20 cellular contexts compared by ENCODE assay signal in genomic region chr17:9242497-9242881, GRCh38.
A peak's percentile ranks its signal among the peaks of the same experiment; 100 is the strongest.
DNase-seq lines count a peak whose midpoint lies in the region; ATAC-seq and TF ChIP-seq lines count a peak whose summit lies in the region.
"Had no signal": no experiment of that assay in that cellular context is flagged by ENCODE, and none has a peak within 500 bp of the region (broad histone marks: within the 10 kb centered on the region; RNA-seq: fewer than 3 reads in every experiment).

No MANE protein-coding gene starts in this region.

- no peak overlapping the region for H3K4ac ChIP-seq in neuronal stem cell (ENCODE audit: low read length)

- H3K4me1 ChIP-seq in SJCRH30 (peaks cover 30% of the 10 kb centered on the region), heart left ventricle (peaks cover 10 to 47% (median 33%) of the 10 kb centered on the region in 12 donors), neuronal stem cell (ENCODE audit: control insufficient read depth in 2 of 2, insufficient read depth in 1 of 2, low read depth in 1 of 2, low read length in 2 of 2) (peaks cover 18 to 34% of the 10 kb centered on the region in 2 donors), suprapubic skin (peaks cover 48% of the 10 kb centered on the region)
- H3K4me1 ChIP-seq in naive thymus-derived CD4-positive, alpha-beta T cell (ENCODE audit: control insufficient read depth in 2 of 2, insufficient read depth in 2 of 2, low read length in 2 of 2) = peaks cover 4 to 9% of the 10 kb centered on the region in 2 donors

- H3K9me3 Mint-ChIP-seq in naive thymus-derived CD4-positive, alpha-beta T cell = no peaks in the 10 kb centered on the region
- H3K9me3 Mint-ChIP-seq: activated naive CD4-positive, alpha-beta T cell treated with anti-CD3 and anti-CD28 coated beads, Interleukin-2, amount 50 U/mL, for 72 hours; immature natural killer cell had no signal

- no peak for TF ChIP-seq EP300 in suprapubic skin (IDR thresholded peaks at IDR 0.05)

- no peak overlapping the region for H3K27ac Mint-ChIP-seq in naive thymus-derived CD4-positive, alpha-beta T cell
- H3K27ac Mint-ChIP-seq: activated naive CD4-positive, alpha-beta T cell treated with anti-CD3 and anti-CD28 coated beads, Interleukin-2, amount 50 U/mL, for 72 hours had no signal

- H3K27ac ChIP-seq in SJCRH30 (peak overlapping the region; percentile 80), heart left ventricle (peak overlapping the region in 9 of 12 donors; percentile 91 to 100 (median 98)), neuronal stem cell (replicated peaks; ENCODE audit: low read length) (no peak overlapping the region), suprapubic skin (peak overlapping the region; percentile 94)
- no peak overlapping the region for H3K27ac ChIP-seq in naive thymus-derived CD4-positive, alpha-beta T cell (ENCODE audit: low read depth, low read length)

- no peak overlapping the region for H3K4me3 Mint-ChIP-seq in naive thymus-derived CD4-positive, alpha-beta T cell
- H3K4me3 Mint-ChIP-seq: immature natural killer cell had no signal

- intact Hi-C loops in heart left ventricle (cut with DNase I) = loop anchor here in 1 of 10 donors (5.0 kb wide), 1 partner anchor 50 kb away; no protein-coding TSS in a partner anchor
- intact Hi-C loops in naive thymus-derived CD4-positive, alpha-beta T cell (cut with micrococcal nuclease) = no loop called here

- H3K27me3 Mint-ChIP-seq in naive thymus-derived CD4-positive, alpha-beta T cell = no peaks in the 10 kb centered on the region

- H3K9ac ChIP-seq in neuronal stem cell (ENCODE audit: low read depth, low read length, poor library complexity) = no peak overlapping the region
- H3K9ac ChIP-seq: parathyroid adenoma had no signal

- H3K9me3 ChIP-seq in SJCRH30 (replicated peaks) (no peaks in the 10 kb centered on the region), heart left ventricle (peaks cover 0 to 2% (median 0%) of the 10 kb centered on the region in 12 donors), neuronal stem cell (replicated peaks in 1 of 2; ENCODE audit: control insufficient read depth in 2 of 2, insufficient read depth in 1 of 2, low read depth in 1 of 2, low read length in 2 of 2) (peaks cover 0 to under 1% of the 10 kb centered on the region in 2 donors), suprapubic skin (no peaks in the 10 kb centered on the region)
- no peaks in the 10 kb centered on the region for H3K9me3 ChIP-seq in naive thymus-derived CD4-positive, alpha-beta T cell (ENCODE audit: control insufficient read depth in 2 of 3, low read length in 3 of 3)
- H3K9me3 ChIP-seq: colonic mucosa had no signal

- H3K4me1 Mint-ChIP-seq in naive thymus-derived CD4-positive, alpha-beta T cell = peaks cover 0 to 12% (median 6%) of the 10 kb centered on the region in 7 donors

- H2BK5ac ChIP-seq in neuronal stem cell (ENCODE audit: low read length) = no peak overlapping the region

- peaks cover 4% of the 10 kb centered on the region for H3K79me1 ChIP-seq in neuronal stem cell (ENCODE audit: low read depth, low read length)

- CTCF ChIA-PET in naive thymus-derived CD4-positive, alpha-beta T cell (lab: Charles Lee) = no interaction called here

- ATAC-seq in heart left ventricle = no peak
- ATAC-seq in naive thymus-derived CD4-positive, alpha-beta T cell = no peak
- ATAC-seq in HG02623 (IDR thresholded peaks at IDR 0.05; ENCODE audit: unreplicated experiment) = no peak
- ATAC-seq: activated naive CD4-positive, alpha-beta T cell treated with anti-CD3 and anti-CD28 coated beads, Interleukin-2, amount 50 U/mL, for 72 hours; stimulated activated naive CD8-positive, alpha-beta T cell treated with anti-CD3 and anti-CD28 coated beads, Interleukin-15, Interleukin-2, amounts not matched to agents 100 U/mL and 50 U/mL, for 24 hours had no signal

- TF ChIP-seq CTCF in heart left ventricle (IDR thresholded peaks at IDR 0.05) (no peak), suprapubic skin (IDR thresholded peaks at IDR 0.05) (no peak)

- H3K4me2 ChIP-seq in neuronal stem cell (ENCODE audit: insufficient read depth, low read length, poor library complexity, severe bottlenecking) = no peak overlapping the region

- H3K36me3 ChIP-seq in SJCRH30 (no peaks in the 10 kb centered on the region), heart left ventricle (no peaks in the 10 kb centered on the region), neuronal stem cell (replicated peaks in 1 of 2; ENCODE audit: control insufficient read depth in 2 of 2, insufficient read depth in 2 of 2, low read length in 2 of 2) (no peaks in the 10 kb centered on the region), suprapubic skin (peaks cover 5% of the 10 kb centered on the region)
- no peaks in the 10 kb centered on the region for H3K36me3 ChIP-seq in naive thymus-derived CD4-positive, alpha-beta T cell (ENCODE audit: control insufficient read depth in 2 of 3, insufficient read depth in 3 of 3, low read length in 3 of 3)
- H3K36me3 ChIP-seq: colonic mucosa had no signal

- H3K36me3 Mint-ChIP-seq in naive thymus-derived CD4-positive, alpha-beta T cell = peaks cover 0 to 4% (median 0%) of the 10 kb centered on the region in 5 donors
- H3K36me3 Mint-ChIP-seq: immature natural killer cell had no signal

- H2AK5ac ChIP-seq in neuronal stem cell (ENCODE audit: low read depth, low read length) = peak overlapping the region; percentile 25

- H3K18ac ChIP-seq in neuronal stem cell (ENCODE audit: low read length) = peak overlapping the region; percentile 53

- H3K23ac ChIP-seq in neuronal stem cell (ENCODE audit: low read depth, low read length, poor library complexity) = peak overlapping the region; percentile 83

- H3K27me3 ChIP-seq in SJCRH30 (no peaks in the 10 kb centered on the region), heart left ventricle (no peaks in the 10 kb centered on the region), neuronal stem cell (ENCODE audit: control insufficient read depth in 3 of 3, insufficient read depth in 3 of 3, low read depth in 1 of 3, low read length in 3 of 3) (peaks cover 0 to 27% (median 5%) of the 10 kb centered on the region in 3 experiments), suprapubic skin (no peaks in the 10 kb centered on the region)
- no peaks in the 10 kb centered on the region for H3K27me3 ChIP-seq in naive thymus-derived CD4-positive, alpha-beta T cell (ENCODE audit: control insufficient read depth in 2 of 2, insufficient read depth in 2 of 2, low read length in 2 of 2)
- H3K27me3 ChIP-seq: colonic mucosa had no signal

- H3K4me3 ChIP-seq in SJCRH30 (no peak overlapping the region), heart left ventricle (no peak overlapping the region), neuronal stem cell (ENCODE audit: low read length in 2 of 2) (no peak overlapping the region), suprapubic skin (no peak overlapping the region)
- no peak overlapping the region for H3K4me3 ChIP-seq in naive thymus-derived CD4-positive, alpha-beta T cell (ENCODE audit: low read length)
- H3K4me3 ChIP-seq: colonic mucosa had no signal

- 61 to 77% (median 69%) methylated on average over 8 to 16 of the region's 16 CpGs for WGBS in heart left ventricle, 4 donors
- WGBS in neuronal stem cell (ENCODE audit: extremely low coverage in 2 of 2, insufficient read length in 2 of 2, insufficient replicate concordance in 1 of 2), 2 donors = no CpG with 5 or more reads among the region's 16 CpGs
- WGBS in suprapubic skin = 77% methylated on average over 16 of the region's 16 CpGs

- no peak overlapping the region for H4K8ac ChIP-seq in neuronal stem cell (ENCODE audit: low read depth, low read length)

- H2BK15ac ChIP-seq in neuronal stem cell (ENCODE audit: low read length) = no peak overlapping the region

- TF ChIP-seq POLR2A in heart left ventricle (IDR thresholded peaks at IDR 0.05) (no peak), suprapubic skin (IDR thresholded peaks at IDR 0.05) (no peak)

- DNase-seq in SJCRH30 (peak; percentile 62 to 65), heart left ventricle (peak in 1 of 5 donors; percentile 50), neuronal stem cell (ENCODE audit: low spot score) (no peak), suprapubic skin (ENCODE audit: low spot score in 2 of 2) (peak in 1 of 2 donors; percentile 71), NCI-H1694 treated with DMSO at 0.1 percent for 48 hours (lab: John Stamatoyannopoulos, UW) (no peak)
- no peak for DNase-seq in naive thymus-derived CD4-positive, alpha-beta T cell
- no peak for DNase-seq in activated CD4-positive, CD25-positive, alpha-beta regulatory T cell treated with anti-CD3 and anti-CD28 coated beads, Interleukin-2, amount 50 U/mL, for 72 hours
- DNase-seq: ACHN; activated CD4-positive, alpha-beta T cell treated with anti-CD3 and anti-CD28 coated beads for 4 hours; colonic mucosa; EL; immature natural killer cell; NCI-H1105 treated with DMSO at 0.1 percent for 48 hours; NCI-H526; RPMI8226; stimulated activated CD4-positive, alpha-beta T cell treated with anti-CD3 and anti-CD28 coated beads, Interleukin-4, amount 100 ng/mL, for 1 hour; stimulated activated naive CD8-positive, alpha-beta T cell treated with anti-CD3 and anti-CD28 coated beads, Interleukin-15, Interleukin-2, amounts not matched to agents 100 U/mL and 50 U/mL, for 24 hours had no signal

- H2BK12ac ChIP-seq in neuronal stem cell (ENCODE audit: low read length) = no peak overlapping the region

- H2BK120ac ChIP-seq in neuronal stem cell (ENCODE audit: low read depth, low read length) = no peak overlapping the region

- no peak overlapping the region for H3K14ac ChIP-seq in neuronal stem cell (ENCODE audit: low read length)

- POLR2A ChIA-PET in naive thymus-derived CD4-positive, alpha-beta T cell (lab: Charles Lee) = no interaction called here

- H4K91ac ChIP-seq in neuronal stem cell (ENCODE audit: low read depth, low read length, poor library complexity) = no peak overlapping the region

- no peak overlapping the region for H2AFZ ChIP-seq in neuronal stem cell (ENCODE audit: low read length)
- H2AFZ ChIP-seq: parathyroid adenoma had no signal

Comparison
In these comparisons a context has a peak if more than half of its experiments do, and no peak if none do; other contexts are left out.
1. DNase-seq: peak in SJCRH30 (2 of 2); none in neuronal stem cell (single experiment), naive thymus-derived CD4-positive, alpha-beta T cell (0 of 9), NCI-H1694 treated with DMSO at 0.1 percent for 48 hours (single experiment) and activated CD4-positive, CD25-positive, alpha-beta regulatory T cell treated with anti-CD3 and anti-CD28 coated beads, Interleukin-2, amount 50 U/mL, for 72 hours (single experiment).
2. H3K27ac ChIP-seq: peak in SJCRH30 (single experiment), heart left ventricle (9 of 12) and suprapubic skin (single experiment); none in neuronal stem cell (single experiment) and naive thymus-derived CD4-positive, alpha-beta T cell (single experiment).